18 cellular contexts compared by ENCODE assay signal in genomic region chr7:157442993-157443831, GRCh38.
A peak's percentile ranks its signal among the peaks of the same experiment; 100 is the strongest.
DNase-seq lines count a peak whose midpoint lies in the region; ATAC-seq, FAIRE-seq and TF ChIP-seq lines count a peak whose summit lies in the region.
"Had no signal": no experiment of that assay in that cellular context is flagged by ENCODE, and none has a peak within 500 bp of the region (broad histone marks: within the 10 kb centered on the region; RNA-seq: fewer than 3 reads in every experiment).

No MANE protein-coding gene starts in this region.

- TF ChIP-seq CTCF in kidney (IDR thresholded peaks at IDR 0.05; ENCODE audit: borderline replicate concordance, extremely low read depth, insufficient read depth) (no peak), osteocyte (IDR thresholded peaks at IDR 0.05) (no peak), GM23338 (conservative IDR thresholded peaks at IDR 0.05; ENCODE audit: low read depth in 2 of 2) (no peak)

- H3K4me1 Mint-ChIP-seq in osteocyte (ENCODE audit: unreplicated experiment) (no peaks in the 10 kb centered on the region), GM23338 (no peaks in the 10 kb centered on the region; the same call in 2 of the 3 replicates)
- H3K4me1 Mint-ChIP-seq: CD14-positive monocyte had no signal

- H3K27ac ChIP-seq in kidney (ENCODE audit: low read depth in 2 of 2, low read length in 2 of 2) (no peak overlapping the region), GM23338 (ENCODE audit: low read depth) (no peak overlapping the region)
- H3K27ac ChIP-seq: A549 had no signal

- H3K9me3 Mint-ChIP-seq in osteocyte (ENCODE audit: unreplicated experiment) (peaks cover 8% of the 10 kb centered on the region), GM23338 (peaks cover 81% of the 10 kb centered on the region)

- no peaks in the 10 kb centered on the region for H4K20me1 ChIP-seq in GM23338 (replicated peaks; ENCODE audit: insufficient read depth)

- H3K36me3 ChIP-seq in kidney (ENCODE audit: control insufficient read depth in 1 of 2, insufficient read depth in 2 of 2, low read length in 2 of 2) (no peaks in the 10 kb centered on the region), GM23338 (ENCODE audit: insufficient read depth) (no peaks in the 10 kb centered on the region)

- no peaks in the 10 kb centered on the region for H3K27me3 ChIP-seq in GM23338 (ENCODE audit: insufficient read depth)

- H3K4me2 ChIP-seq in GM23338 = no peak overlapping the region
- H3K4me2 ChIP-seq: A549 had no signal

- peak; percentile 59 for DNase-seq in activated effector memory CD4-positive, alpha-beta T cell treated with anti-CD3 and anti-CD28 coated beads, Interleukin-2, amount 50 U/mL, for 16 hours
- no peak for DNase-seq in activated effector memory CD4-positive, alpha-beta T cell treated with Interleukin-2 at 50 U/mL for 16 hours
- peak; percentile 64 for DNase-seq in kidney
- peak; percentile 83 for DNase-seq in osteocyte (ENCODE audit: extremely low spot score, unreplicated experiment)
- DNase-seq in GM23338 (ENCODE audit: low spot score) = no peak
- no peak for DNase-seq in stimulated activated CD4-positive, alpha-beta T cell treated with anti-CD3 and anti-CD28 coated beads, Interleukin-4, amount 100 ng/mL, for 1 hour
- DNase-seq: COR-L47, DMS153, EL, NCI-H1436, NCI-H2029 treated with DMSO at 0.1 percent for 48 hours, NCI-H510A had no signal

- H3K79me2 ChIP-seq in GM23338 (replicated peaks; ENCODE audit: insufficient read depth) = no peaks in the 10 kb centered on the region

- no peaks in the 10 kb centered on the region for H3K4me1 ChIP-seq in kidney (ENCODE audit: control insufficient read depth in 1 of 2, insufficient read depth in 1 of 2, low read depth in 1 of 2, low read length in 2 of 2)
- no peaks in the 10 kb centered on the region for H3K4me1 ChIP-seq in GM23338 (ENCODE audit: insufficient read depth)
- H3K4me1 ChIP-seq: A549 had no signal

- no peaks in the 10 kb centered on the region for H3K9me3 ChIP-seq in kidney (ENCODE audit: control insufficient read depth in 1 of 2, low read length in 2 of 2)

- H3K4me3 ChIP-seq in kidney (ENCODE audit: low read length in 2 of 2) (no peak overlapping the region), GM23338 (no peak overlapping the region)
- H3K4me3 ChIP-seq: A549 had no signal

- no peaks in the 10 kb centered on the region for H3K36me3 Mint-ChIP-seq in osteocyte (ENCODE audit: unreplicated experiment)
- H3K36me3 Mint-ChIP-seq in GM23338 (ENCODE audit: low read depth) = peaks cover 28% of the 10 kb centered on the region
- H3K36me3 Mint-ChIP-seq: CD14-positive monocyte had no signal

- H2AFZ ChIP-seq in GM23338 = no peak overlapping the region

- H3K27ac Mint-ChIP-seq in osteocyte (ENCODE audit: unreplicated experiment) (no peak overlapping the region), GM23338 (no peak overlapping the region)
- H3K27ac Mint-ChIP-seq: CD14-positive monocyte had no signal

- H3K4me3 Mint-ChIP-seq in osteocyte (ENCODE audit: unreplicated experiment) (no peak overlapping the region), GM23338 (no peak overlapping the region)
- H3K4me3 Mint-ChIP-seq: CD14-positive monocyte had no signal

- H3F3A ChIP-seq in GM23338 (replicated peaks; ENCODE audit: low read depth) = no peaks in the 10 kb centered on the region

- H3K27me3 Mint-ChIP-seq in osteocyte (ENCODE audit: unreplicated experiment) (no peaks in the 10 kb centered on the region), GM23338 (ENCODE audit: insufficient read depth, low read depth, poor library complexity) (peaks cover 17% of the 10 kb centered on the region)

- no peak for FAIRE-seq in kidney (lab: Jason Lieb, UNC)
- FAIRE-seq: A549, H54, HTR-8/SVneo had no signal

- intact Hi-C loops in kidney (cut with DNase I) = no loop called here

- no peak overlapping the region for H3K9ac ChIP-seq in kidney (ENCODE audit: low read length in 2 of 2)

- ATAC-seq in HG02884 (IDR thresholded peaks at IDR 0.05; ENCODE audit: unreplicated experiment) (no peak), GM23338 (no peak), HG03439 (IDR thresholded peaks at IDR 0.05; ENCODE audit: unreplicated experiment) (no peak)

- H3K9me2 ChIP-seq in GM23338 (ENCODE audit: insufficient read depth) = no peaks in the 10 kb centered on the region

TF ChIP-seq in GM23338, 12 proteins besides CTCF, POLR2A, EP300 and RAD21 (continues in another document):
- TF ChIP-seq ZNF114 (CRISPR knock-in tag; IDR thresholded peaks at IDR 0.05) (no peak), STAT1 (IDR thresholded peaks at IDR 0.05; ENCODE audit: unreplicated experiment) (no peak), REST (IDR thresholded peaks at IDR 0.05; ENCODE audit: unreplicated experiment) (no peak), POLR2AphosphoS5 (IDR thresholded peaks at IDR 0.05; ENCODE audit: low read depth) (no peak), JUNB (IDR thresholded peaks at IDR 0.05; ENCODE audit: unreplicated experiment) (no peak)

Comparison
In these comparisons a context has a peak if more than half of its experiments do, and no peak if none do; other contexts are left out.
1. DNase-seq: peak in activated effector memory CD4-positive, alpha-beta T cell treated with anti-CD3 and anti-CD28 coated beads, Interleukin-2, amount 50 U/mL, for 16 hours (single experiment), kidney (single experiment) and osteocyte (single experiment); none in activated effector memory CD4-positive, alpha-beta T cell treated with Interleukin-2 at 50 U/mL for 16 hours (single experiment), GM23338 (single experiment) and stimulated activated CD4-positive, alpha-beta T cell treated with anti-CD3 and anti-CD28 coated beads, Interleukin-4, amount 100 ng/mL, for 1 hour (single experiment).